27 cellular contexts compared by ENCODE assay signal in genomic region chr11:61738776-61739175, GRCh38.
"Had no signal": no experiment of that assay in that cellular context is flagged by ENCODE, and none has a peak within 500 bp of the region (broad histone marks: within the 10 kb centered on the region; RNA-seq: fewer than 3 reads in every experiment).

No MANE protein-coding gene starts in this region.

- H3K4me1 ChIP-seq: gastrocnemius medialis, left lung, lower lobe of right lung had no signal

- H3K9me3 Mint-ChIP-seq: effector memory CD8-positive, alpha-beta T cell; endodermal cell; mesothelial cell of epicardium; naive B cell had no signal

- H3K27ac Mint-ChIP-seq: effector memory CD8-positive, alpha-beta T cell; mesothelial cell of epicardium; naive B cell had no signal

- FAIRE-seq: colon, endometrium, islet of Langerhans, keratinocyte had no signal

- H3K27ac ChIP-seq: coronary artery, epithelial cell of prostate, esophagus squamous epithelium, gastrocnemius medialis, heart right ventricle, left lung, lower lobe of right lung had no signal

- H3K27me3 ChIP-seq: esophagus squamous epithelium, gastrocnemius medialis, heart right ventricle, left lung had no signal

- H3K4me3 Mint-ChIP-seq: effector memory CD8-positive, alpha-beta T cell; endodermal cell; mesothelial cell of epicardium; naive B cell had no signal

- ATAC-seq: effector memory CD8-positive, alpha-beta T cell; esophagus mucosa; gastrocnemius medialis; heart right ventricle; left cardiac atrium; left lung; left ventricle myocardium superior; lower lobe of right lung; mucosa of descending colon had no signal

- H3K9me3 ChIP-seq: esophagus squamous epithelium, gastrocnemius medialis, heart right ventricle, left lung, lower lobe of right lung, mucosa of descending colon had no signal

- DNase-seq: effector CD8-positive, alpha-beta T cell; effector memory CD8-positive, alpha-beta T cell; erythroblast; esophagus squamous epithelium; foreskin fibroblast; foreskin melanocyte; gastrocnemius medialis; glutamatergic neuron; head of caudate nucleus; heart right ventricle; hippocampal formation; left cardiac atrium; left lung; left ventricle myocardium superior; lower lobe of right lung; mesenchymal stem cell; mucosa of descending colon; naive B cell had no signal

- H3K36me3 Mint-ChIP-seq: naive B cell had no signal

- H3K4me1 Mint-ChIP-seq: endodermal cell, mesothelial cell of epicardium, naive B cell had no signal

- H3K4me3 ChIP-seq: coronary artery, esophagus squamous epithelium, gastrocnemius medialis, heart right ventricle, left lung, lower lobe of right lung, mucosa of descending colon had no signal
